Comparison of ENCODE assay signal across 15 cellular contexts in genomic region chr10:122056431-122057094, GRCh38.
DNase-seq lines count a peak whose midpoint lies in the region; ATAC-seq, FAIRE-seq and TF ChIP-seq lines count a peak whose summit lies in the region.
"Had no signal": no experiment of that assay in that cellular context is flagged by ENCODE, and none has a peak within 500 bp of the region (broad histone marks: within the 10 kb centered on the region; RNA-seq: fewer than 3 reads in every experiment).

No MANE protein-coding gene starts in this region.

- no peak for FAIRE-seq in K562 (lab: Jason Lieb, UNC)
- FAIRE-seq: GM19239 had no signal

- RAD21 ChIA-PET in HCT116 (lab: Charles Lee; ENCODE audit: low non-redundant PET in 1 of 2, low total read pairs in 2 of 2, uncharacterized antibody in 2 of 2, unreplicated experiment in 2 of 2), result no interaction called here

- H3K9me1 ChIP-seq in K562 (ENCODE audit: control insufficient read depth, insufficient read depth, low read length), result no peaks in the 10 kb centered on the region

- H3K9ac ChIP-seq in HCT116 (ENCODE audit: low read length) (no peak overlapping the region), K562 (ENCODE audit: insufficient read depth in 1 of 2, low read depth in 2 of 2, low read length in 2 of 2) (no peak overlapping the region)

- H3K36me3 ChIP-seq in HCT116 (ENCODE audit: control insufficient read depth in 1 of 2, insufficient read depth in 2 of 2, low read length in 2 of 2) (no peaks in the 10 kb centered on the region), K562 (ENCODE audit: control insufficient read depth, insufficient read depth, low read length) (no peaks in the 10 kb centered on the region), left lung (no peaks in the 10 kb centered on the region), transverse colon (no peaks in the 10 kb centered on the region)
- H3K36me3 ChIP-seq: ovary had no signal

- TF ChIP-seq POLR2A in HCT116 (IDR thresholded peaks at IDR 0.05; ENCODE audit: borderline replicate concordance, extremely low read depth, insufficient read depth, insufficient read length) (no peak), K562 (conservative IDR thresholded peaks at IDR 0.05) (no peak), transverse colon (IDR thresholded peaks at IDR 0.05) (no peak)

- intact Hi-C loops in HCT116 (cut with micrococcal nuclease), result no loop called here
- intact Hi-C loops in K562 (cut with micrococcal nuclease), result loop anchor here (10.0 kb wide), 1 partner anchor 58 kb away; no protein-coding TSS in a partner anchor
- intact Hi-C loops in left lung (cut with DNase I), result loop anchor here in 1 of 2 donors (10.0 kb wide), 1 partner anchor 58 kb away; no protein-coding TSS in a partner anchor
- intact Hi-C loops in transverse colon (cut with DNase I; ENCODE audit: low total_unique reads), result no loop called here

- H3K79me2 ChIP-seq in HCT116 (ENCODE audit: insufficient read depth, low read length) (no peaks in the 10 kb centered on the region), K562 (ENCODE audit: control insufficient read depth, insufficient read depth, low read length) (no peaks in the 10 kb centered on the region)

- no peaks in the 10 kb centered on the region for H3K9me2 ChIP-seq in HCT116 (ENCODE audit: insufficient read depth)

- H3K4me3 ChIP-seq in HCT116 (replicated peaks in 1 of 2; ENCODE audit: low read depth in 1 of 2, low read length in 2 of 2), result peak overlapping the region in 1 of 2 experiments; percentile 3; a peak in 1 of 4 replicates
- H3K4me3 ChIP-seq in K562, result no peak overlapping the region
- no peak overlapping the region for H3K4me3 ChIP-seq in left lung
- H3K4me3 ChIP-seq in transverse colon, result no peak overlapping the region
- H3K4me3 ChIP-seq: ovary had no signal

- in situ Hi-C loops in K562 (cut with MboI), result no loop called here
- in situ Hi-C loops in transverse colon (cut with MboI; ENCODE audit: low pct_ligation_motif_present in 1 of 4, low pct_unique_long_range_greater_than_20kb in 1 of 4, low sequenced_read_pairs in 3 of 4), result no loop called here

- no peak for TF ChIP-seq RAD21 in HCT116 (IDR thresholded peaks at IDR 0.05; ENCODE audit: low read depth)
- TF ChIP-seq RAD21 in K562 (CRISPR knock-in tag; conservative IDR thresholded peaks at IDR 0.05 in 1 of 2, IDR thresholded peaks at IDR 0.05 in 1 of 2), result no peak

- BruUV-seq in HCT116 (replicated peaks; lab: Mats Ljungman, UMichigan) (no TSS peak), K562 (replicated peaks; lab: Mats Ljungman, UMichigan) (no TSS peak)

- TF ChIP-seq EP300 in K562 (IDR thresholded peaks at IDR 0.05; ENCODE audit: low read length) (no peak), transverse colon (IDR thresholded peaks at IDR 0.05; ENCODE audit: low read depth) (no peak)

- CTCF ChIA-PET in HCT116 (lab: Charles Lee), result interaction anchor here (1.5 kb wide), 2 partner anchors 12 to 212 kb away, joined by 3 read pairs; no protein-coding TSS in a partner anchor
- CTCF ChIA-PET in K562 (lab: Yijun Ruan, JAX; ENCODE audit: low intra/inter-chr PET ratio), result no interaction called here

- H4K20me1 ChIP-seq in HCT116 (ENCODE audit: insufficient read depth) (no peaks in the 10 kb centered on the region), K562 (replicated peaks; ENCODE audit: control insufficient read depth, insufficient read depth, low read length) (no peaks in the 10 kb centered on the region)

- H3K4me1 ChIP-seq in HCT116 (ENCODE audit: control insufficient read depth in 1 of 2, insufficient read depth in 2 of 2, low read length in 2 of 2) (peaks cover 23 to 32% of the 10 kb centered on the region in 2 experiments), K562 (replicated peaks in 1 of 2; ENCODE audit: control insufficient read depth in 2 of 2, insufficient read depth in 2 of 2, low read length in 2 of 2) (no peaks in the 10 kb centered on the region; a peak in 1 of 5 replicates), left lung (peaks cover 0 to 6% of the 10 kb centered on the region in 2 donors), transverse colon (peaks cover 0 to 29% (median 15%) of the 10 kb centered on the region in 4 donors)

- H3K4me2 ChIP-seq in HCT116 (ENCODE audit: low read length) (peak overlapping the region; percentile 48), K562 (ENCODE audit: insufficient read depth, low read length) (no peak overlapping the region)

- TF ChIP-seq CTCF in HCT116 (IDR thresholded peaks at IDR 0.05 in 2 of 3, conservative IDR thresholded peaks at IDR 0.05 in 1 of 3; ENCODE audit: borderline replicate concordance in 1 of 3, insufficient read depth in 1 of 3, low read depth in 2 of 3, low read length in 2 of 3) (no peak), K562 (IDR thresholded peaks at IDR 0.05 in 2 of 3, conservative IDR thresholded peaks at IDR 0.05 in 1 of 3; ENCODE audit: insufficient read depth in 2 of 3, low read depth in 1 of 3, low read length in 3 of 3) (no peak), left lung (IDR thresholded peaks at IDR 0.05) (no peak), transverse colon (IDR thresholded peaks at IDR 0.05) (no peak)

- no peaks in the 10 kb centered on the region for H3K27me3 ChIP-seq in HCT116 (ENCODE audit: insufficient read depth, low read length)
- H3K27me3 ChIP-seq in K562 (ENCODE audit: control insufficient read depth in 2 of 2, insufficient read depth in 2 of 2, low read length in 2 of 2), result peaks cover 2 to 10% of the 10 kb centered on the region in 2 experiments; a peak in 2 of 5 replicates
- no peaks in the 10 kb centered on the region for H3K27me3 ChIP-seq in left lung
- H3K27me3 ChIP-seq in transverse colon, result no peaks in the 10 kb centered on the region
- H3K27me3 ChIP-seq: ovary had no signal

- DNase-seq in HCT116 (ENCODE audit: low read depth, low spot score), result peak; percentile 54
- DNase-seq in K562 (ENCODE audit: extremely low read depth in 1 of 4, low spot score in 3 of 4), result no peak
- DNase-seq in left lung, result peak in 1 of 2 donors; percentile 43
- peak; percentile 63 for DNase-seq in transverse colon
- DNase-seq: activated naive CD4-positive, alpha-beta T cell treated with anti-CD3 and anti-CD28 coated beads for 36 hours; CD4-positive, CD25-positive, alpha-beta regulatory T cell; foreskin melanocyte; GDM1; NCI-H1105 treated with DMSO at 0.1 percent for 48 hours; NCI-H2227 treated with DMSO at 0.1 percent for 48 hours; ovary had no signal

- H2AFZ ChIP-seq in HCT116 (ENCODE audit: low read depth, low read length, poor library complexity, severe bottlenecking) (peak overlapping the region; percentile 14), K562 (ENCODE audit: low read depth, low read length) (no peak overlapping the region)

- ATAC-seq in HCT116 (peak; percentile 73), K562 (no peak), left lung (peak; percentile 75), GM18511 (IDR thresholded peaks at IDR 0.05; ENCODE audit: unreplicated experiment) (no peak), HG03342 (IDR thresholded peaks at IDR 0.05; ENCODE audit: unreplicated experiment) (no peak), GM19455 (IDR thresholded peaks at IDR 0.05; ENCODE audit: unreplicated experiment) (no peak)

- peak overlapping the region; percentile 17; the same call in 1 of the 2 replicates for H3K27ac ChIP-seq in HCT116 (ENCODE audit: low read depth, low read length)
- H3K27ac ChIP-seq in K562 (ENCODE audit: extremely low read depth, low read depth, low read length), result no peak overlapping the region
- peak overlapping the region; percentile 44 to 55 for H3K27ac ChIP-seq in left lung
- peak overlapping the region; percentile 7 to 76 (median 56) for H3K27ac ChIP-seq in transverse colon
- H3K27ac ChIP-seq: ovary had no signal

- H3K9me3 ChIP-seq in HCT116 (ENCODE audit: control insufficient read depth in 1 of 2, insufficient read depth in 1 of 2, low read depth in 1 of 2, low read length in 2 of 2), result no peaks in the 10 kb centered on the region
- no peaks in the 10 kb centered on the region for H3K9me3 ChIP-seq in K562 (replicated peaks; ENCODE audit: control insufficient read depth, insufficient read depth, low read depth, low read length)
- H3K9me3 ChIP-seq in left lung, result no peaks in the 10 kb centered on the region
- H3K9me3 ChIP-seq in transverse colon, result no peaks in the 10 kb centered on the region
- H3K9me3 ChIP-seq: ovary had no signal

- POLR2A ChIA-PET in HCT116 (lab: Charles Lee) (no interaction called here), K562 (lab: Yijun Ruan, JAX) (interaction anchor here (0.7 kb wide), 1 partner anchor 85 kb away, joined by 3 read pairs; no protein-coding TSS in a partner anchor)

- 4% methylated on average over 7 of the region's 8 CpGs for WGBS in K562 (ENCODE audit: insufficient coverage, low coverage, missing lambda C conversion rate)
- 82% methylated on average over 8 of the region's 8 CpGs; no CpG with 5 or more reads in 1 of the 2 donors for WGBS in transverse colon (ENCODE audit: low coverage in 1 of 2), 2 donors

TF ChIP-seq in HCT116, 20 proteins besides CTCF, POLR2A, EP300 and RAD21 (continues in another document):
- no peak for TF ChIP-seq MAX (IDR thresholded peaks at IDR 0.05)

TF ChIP-seq in K562, 482 proteins besides CTCF, POLR2A, EP300 and RAD21 (continues in another document):
- no peak for TF ChIP-seq MAFK (IDR thresholded peaks at IDR 0.05; ENCODE audit: low read length)
- TF ChIP-seq ATF3 (IDR thresholded peaks at IDR 0.05), result peak; percentile 24; the same call in 1 of the 2 replicates
- no peak for TF ChIP-seq ATF3 (CRISPR knock-in tag; conservative IDR thresholded peaks at IDR 0.05)
- TF ChIP-seq CGGBP1 (CRISPR knock-in tag; IDR thresholded peaks at IDR 0.05), result no peak

Comparison
In these comparisons a context has a peak if more than half of its experiments do, and no peak if none do; other contexts are left out.
1. ATAC-seq: peak in HCT116 (single experiment) and left lung (single experiment); none in K562 (single experiment), GM18511 (single experiment), HG03342 (single experiment) and GM19455 (single experiment).
2. DNase-seq: peak in HCT116 (single experiment) and transverse colon (single experiment); none in K562 (0 of 4).
3. Of the 22 proteins assayed by ChIP-seq in both K562 and HCT116: peak only in K562: none; only in HCT116: CBX3, SP1 and YY1; in both: FOSL1; in neither: 16; mixed calls (peak in some experiments, not most) for 2.